1 cellular context compared by ENCODE assay signal in genomic region chr14:64871344-64871743, GRCh38.
TF ChIP-seq lines count a peak whose summit lies in the region.

No MANE protein-coding gene starts in this region.

TF ChIP-seq in K562, 482 proteins besides CTCF, POLR2A, EP300 and RAD21:
- TF ChIP-seq NR2C2 (CRISPR knock-in tag; IDR thresholded peaks at IDR 0.05) = no peak
- TF ChIP-seq NR2C2 (tag; IDR thresholded peaks at IDR 0.05) = no peak
- TF ChIP-seq PRDM10 (IDR thresholded peaks at IDR 0.05; ENCODE audit: partially characterized antibody) = peak; percentile 27
- no peak for TF ChIP-seq SMARCA5 (IDR thresholded peaks at IDR 0.05)
TF ChIP-seq in K562: peak in this region for 1.
